In genomic region chrX:47129157-47129878, GRCh38 we compare ENCODE assay signal across 8 cellular contexts. TPM values are rescaled to one million over a fixed set of nuclear protein-coding genes. Genes with fewer than 3 reads are reported as not detected.
DNase-seq lines count a peak whose midpoint lies in the region; ATAC-seq and TF ChIP-seq lines count a peak whose summit lies in the region.

No MANE protein-coding gene starts in this region.

- H3K9me3 Mint-ChIP-seq in CD4-positive, alpha-beta T cell = no peaks in the 10 kb centered on the region
- no peaks in the 10 kb centered on the region for H3K9me3 Mint-ChIP-seq in activated CD4-positive, alpha-beta memory T cell treated with anti-CD3 and anti-CD28 coated beads, Interleukin-2, amount 10 ng/mL, durations not matched to agents 7 days and 5 days

- no peaks in the 10 kb centered on the region for H3K27me3 Mint-ChIP-seq in CD4-positive, alpha-beta T cell
- H3K27me3 Mint-ChIP-seq in activated CD4-positive, alpha-beta memory T cell treated with anti-CD3 and anti-CD28 coated beads, Interleukin-2, amount 10 ng/mL, durations not matched to agents 7 days and 5 days = no peaks in the 10 kb centered on the region

- no peaks in the 10 kb centered on the region for H3K9me3 ChIP-seq in CD4-positive, alpha-beta T cell (ENCODE audit: control insufficient read depth, low read length)
- H3K9me3 ChIP-seq in ectodermal cell (ENCODE audit: control insufficient read depth, low read length) (no peaks in the 10 kb centered on the region), lower lobe of right lung (no peaks in the 10 kb centered on the region)

- peak overlapping the region; percentile 99 for H3K4me3 Mint-ChIP-seq in CD4-positive, alpha-beta T cell
- H3K4me3 Mint-ChIP-seq in activated CD4-positive, alpha-beta memory T cell treated with anti-CD3 and anti-CD28 coated beads, Interleukin-2, amount 10 ng/mL, durations not matched to agents 7 days and 5 days = peak overlapping the region; percentile 96

- no peak for TF ChIP-seq CTCF in CD4-positive, alpha-beta T cell (IDR thresholded peaks at IDR 0.05)
- no peak for TF ChIP-seq CTCF in lower lobe of right lung (IDR thresholded peaks at IDR 0.05)

- H3K4me1 ChIP-seq in ectodermal cell (ENCODE audit: control insufficient read depth, insufficient read depth, low read length) = no peaks in the 10 kb centered on the region
- H3K4me1 ChIP-seq in lower lobe of right lung = no peaks in the 10 kb centered on the region

- ATAC-seq in CD4-positive, alpha-beta T cell (ENCODE audit: poor library complexity) = peak; percentile 98
- peak; percentile 98 for ATAC-seq in GM19452 (IDR thresholded peaks at IDR 0.05; ENCODE audit: unreplicated experiment)
- ATAC-seq in HG03575 (IDR thresholded peaks at IDR 0.05; ENCODE audit: extremely low read depth, insufficient number of reproducible peaks, low FRiP score, unreplicated experiment) = peak; percentile 87
- peak; percentile 98 to 99 for ATAC-seq in lower lobe of right lung

- CTCF ChIA-PET in CD4-positive, alpha-beta T cell (lab: Charles Lee) = interaction anchor here (2.8 kb wide), 1 partner anchor 16 kb away, joined by 14 read pairs; the partner anchor contains the start of genes NDUFB11 and RBM10
- CTCF ChIA-PET in activated CD4-positive, alpha-beta memory T cell treated with anti-CD3 and anti-CD28 coated beads, Interleukin-2, amount 10 ng/mL, durations not matched to agents 7 days and 5 days (lab: Charles Lee) = interaction anchor here (1.1 to 1.2 kb wide), 2 partner anchors 15 to 16 kb away, joined by 6 to 7 read pairs; partner anchors contain the start of genes NDUFB11 and RBM10

- H3K27ac Mint-ChIP-seq in CD4-positive, alpha-beta T cell = peak overlapping the region; percentile 98
- H3K27ac Mint-ChIP-seq in activated CD4-positive, alpha-beta memory T cell treated with anti-CD3 and anti-CD28 coated beads, Interleukin-2, amount 10 ng/mL, durations not matched to agents 7 days and 5 days = peak overlapping the region; percentile 93

- peaks cover 6% of the 10 kb centered on the region for H3K36me3 Mint-ChIP-seq in CD4-positive, alpha-beta T cell (ENCODE audit: low read depth)
- H3K36me3 Mint-ChIP-seq in activated CD4-positive, alpha-beta memory T cell treated with anti-CD3 and anti-CD28 coated beads, Interleukin-2, amount 10 ng/mL, durations not matched to agents 7 days and 5 days (ENCODE audit: low read depth) = no peaks in the 10 kb centered on the region

- H3K4me3 ChIP-seq in ectodermal cell (ENCODE audit: insufficient read depth, low read depth, low read length) (peak overlapping the region; percentile 63), lower lobe of right lung (peak overlapping the region; percentile 65)

- no peaks in the 10 kb centered on the region for H3K36me3 ChIP-seq in ectodermal cell (ENCODE audit: control insufficient read depth, insufficient read depth, low read length)
- no peaks in the 10 kb centered on the region for H3K36me3 ChIP-seq in lower lobe of right lung

- no peaks in the 10 kb centered on the region for H3K27me3 ChIP-seq in CD4-positive, alpha-beta T cell (ENCODE audit: control insufficient read depth, insufficient read depth, low read length)
- H3K27me3 ChIP-seq in ectodermal cell (ENCODE audit: control insufficient read depth, insufficient read depth, low read length, poor library complexity, severe bottlenecking) = no peaks in the 10 kb centered on the region
- H3K27me3 ChIP-seq in lower lobe of right lung (ENCODE audit: low read depth) = no peaks in the 10 kb centered on the region

- peak; percentile 77 to 88 (median 82) for DNase-seq in CD4-positive, alpha-beta T cell
- DNase-seq in NCI-H82 (lab: John Stamatoyannopoulos, UW) = peak; percentile 97
- DNase-seq in activated CD4-positive, alpha-beta memory T cell treated with anti-CD3 and anti-CD28 coated beads, Interleukin-2, amount 10 ng/mL, durations not matched to agents 7 days and 5 days = peak; percentile 91
- DNase-seq in lower lobe of right lung = peak; percentile 87
- DNase-seq in stimulated activated CD4-positive, alpha-beta T cell treated with anti-CD3 and anti-CD28 coated beads, TNF-alpha, amount 100 ng/mL, for 1 hour (ENCODE audit: low read depth in 3 of 3, low spot score in 1 of 3) = peak; percentile 67 to 74 (median 72)

- peak overlapping the region; percentile 53 for H3K27ac ChIP-seq in CD4-positive, alpha-beta T cell (ENCODE audit: low read depth, low read length)
- H3K27ac ChIP-seq in ectodermal cell (ENCODE audit: insufficient read depth, low read depth, low read length, poor library complexity, severe bottlenecking) (peak overlapping the region; percentile 50), lower lobe of right lung (peak overlapping the region; percentile 75)

- POLR2A ChIA-PET in CD4-positive, alpha-beta T cell (lab: Charles Lee) = interaction anchor here (0.6 to 3.9 kb wide), 4 partner anchors 11 to 61 kb away, joined by 3 to 58 read pairs (median 3); partner anchors contain the start of genes NDUFB11 and RBM10
- POLR2A ChIA-PET in activated CD4-positive, alpha-beta memory T cell treated with anti-CD3 and anti-CD28 coated beads, Interleukin-2, amount 10 ng/mL, durations not matched to agents 7 days and 5 days (lab: Charles Lee) = interaction anchor here (0.6 to 5.0 kb wide), 6 partner anchors 13 to 238 kb away, joined by 3 to 55 read pairs (median 4); partner anchors contain the start of genes NDUFB11 and RBM10

- H3K4me1 Mint-ChIP-seq in CD4-positive, alpha-beta T cell (ENCODE audit: low read depth) = peaks cover 10% of the 10 kb centered on the region
- peaks cover 8% of the 10 kb centered on the region for H3K4me1 Mint-ChIP-seq in activated CD4-positive, alpha-beta memory T cell treated with anti-CD3 and anti-CD28 coated beads, Interleukin-2, amount 10 ng/mL, durations not matched to agents 7 days and 5 days

- intact Hi-C loops in CD4-positive, alpha-beta T cell (cut with DNase I, micrococcal nuclease) = loop anchor here (1.0 to 5.0 kb wide), 2 partner anchors 15 to 682 kb away; partner anchors contain the start of gene NDUFB11 (in 2 of the 2)
- intact Hi-C loops in lower lobe of right lung (cut with DNase I) = no loop called here

- 0 to 1% methylated on average over 25 to 27 of the region's 31 CpGs for WGBS in ectodermal cell, 2 experiments

RNA-seq across cellular contexts. Expression of gene NDUFB11, which starts 15.2 kb away (rescaled TPM):
- 10 to 100 TPM; 50.1 to 53.2 TPM for total RNA-seq in CD4-positive, alpha-beta T cell
- 10 to 100 TPM; 89.0 to 89.8 TPM for total RNA-seq in activated CD4-positive, alpha-beta memory T cell treated with anti-CD3 and anti-CD28 coated beads, Interleukin-2, amount 10 ng/mL, durations not matched to agents 7 days and 5 days
- 123 TPM for polyA plus RNA-seq in ectodermal cell (2013, experiment 1 of 4)
- 120 TPM for polyA plus RNA-seq in ectodermal cell (2013, experiment 2 of 4)
- polyA plus RNA-seq in ectodermal cell (2013, experiment 3 of 4) = 116 TPM
- polyA plus RNA-seq in ectodermal cell (2013, experiment 4 of 4) = 127 TPM
- 57.1 TPM for total RNA-seq in lower lobe of right lung

RNA-seq across cellular contexts. Expression of gene RBM10, which starts 15.7 kb away (rescaled TPM):
- total RNA-seq in CD4-positive, alpha-beta T cell = 10 to 100 TPM; 27.3 to 29.4 TPM
- 10 to 100 TPM; 55.3 to 57.0 TPM for total RNA-seq in activated CD4-positive, alpha-beta memory T cell treated with anti-CD3 and anti-CD28 coated beads, Interleukin-2, amount 10 ng/mL, durations not matched to agents 7 days and 5 days
- 70.1 TPM for polyA plus RNA-seq in ectodermal cell (2013, experiment 1 of 4)
- polyA plus RNA-seq in ectodermal cell (2013, experiment 2 of 4) = 73.6 TPM
- 60.0 TPM for polyA plus RNA-seq in ectodermal cell (2013, experiment 3 of 4)
- polyA plus RNA-seq in ectodermal cell (2013, experiment 4 of 4) = 63.9 TPM
- 32.1 TPM for total RNA-seq in lower lobe of right lung

RNA-seq across cellular contexts. Expression of gene RGN, which starts 51.1 kb away (rescaled TPM):
- not detected for total RNA-seq in CD4-positive, alpha-beta T cell
- not detected for total RNA-seq in activated CD4-positive, alpha-beta memory T cell treated with anti-CD3 and anti-CD28 coated beads, Interleukin-2, amount 10 ng/mL, durations not matched to agents 7 days and 5 days
- 0.85 TPM for polyA plus RNA-seq in ectodermal cell (2013, experiment 1 of 4)
- 1.1 TPM for polyA plus RNA-seq in ectodermal cell (2013, experiment 2 of 4)
- 0.75 TPM for polyA plus RNA-seq in ectodermal cell (2013, experiment 3 of 4)
- polyA plus RNA-seq in ectodermal cell (2013, experiment 4 of 4) = 0.57 TPM
- total RNA-seq in lower lobe of right lung = 11.9 TPM

Comparison
In these comparisons a context has a peak if more than half of its experiments do, and no peak if none do; other contexts are left out.
1. Peak in every context shown above with its lines: DNase-seq, ATAC-seq, H3K4me3 ChIP-seq and H3K27ac ChIP-seq.
2. RNA of gene RGN, which starts 51.1 kb away (total RNA-seq): 11.9 TPM in lower lobe of right lung (single experiment); not detected in CD4-positive, alpha-beta T cell and not detected in activated CD4-positive, alpha-beta memory T cell treated with anti-CD3 and anti-CD28 coated beads, Interleukin-2, amount 10 ng/mL, durations not matched to agents 7 days and 5 days; every median in the first group is over 10 times any median in the second.